In the genomic region with DNA sequence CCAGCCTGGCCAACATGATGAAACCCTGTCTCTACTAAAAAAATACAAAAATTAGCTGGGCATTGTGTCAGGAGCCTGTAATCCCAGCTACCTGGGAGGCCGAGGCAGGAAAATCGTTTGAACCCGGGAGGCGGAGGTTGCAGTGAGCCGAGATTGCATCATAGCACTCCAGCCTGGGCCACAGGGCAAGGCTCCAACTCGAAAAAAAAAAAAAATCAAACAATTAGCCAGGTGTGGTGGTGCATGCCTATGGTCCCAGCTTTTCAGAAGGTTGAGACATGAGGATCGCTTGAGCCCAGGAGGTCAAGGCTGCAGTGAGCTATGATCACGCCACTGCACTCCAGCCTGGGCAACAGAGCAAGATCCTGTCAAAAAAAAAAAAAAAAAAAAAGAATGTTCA, we compare ENCODE assay signal across 7 cellular contexts.
A peak's percentile ranks its signal among the peaks of the same experiment; 100 is the strongest.
DNase-seq lines count a peak whose midpoint lies in the region; ATAC-seq, FAIRE-seq and TF ChIP-seq lines count a peak whose summit lies in the region.
"Not testable (repeated sequence)": the region's sequence is repeated elsewhere in the genome, so short reads cannot be mapped to it uniquely, and the experiment has no call there.

No MANE protein-coding gene starts in this region.

- H3K9me1 ChIP-seq in K562 (ENCODE audit: control insufficient read depth, insufficient read depth, low read length): not testable (repeated sequence)

- TF ChIP-seq CTCF in K562 (IDR thresholded peaks at IDR 0.05 in 2 of 3, conservative IDR thresholded peaks at IDR 0.05 in 1 of 3; ENCODE audit: insufficient read depth in 2 of 3, low read depth in 1 of 3, low read length in 3 of 3); liver (IDR thresholded peaks at IDR 0.05; ENCODE audit: low read depth, low read length, missing input control); pancreas (IDR thresholded peaks at IDR 0.05): not testable (repeated sequence)

- TF ChIP-seq EP300 in K562 (IDR thresholded peaks at IDR 0.05; ENCODE audit: low read length): not testable (repeated sequence)

- H3K27ac ChIP-seq in K562 (ENCODE audit: extremely low read depth, low read depth, low read length); liver (ENCODE audit: low read depth in 1 of 2, low read length in 2 of 2): not testable (repeated sequence)
- H3K27ac ChIP-seq in pancreas: peak overlapping the region in 3 of 4 donors; percentile 3 to 45 (median 33)

- not testable (repeated sequence) for H2AFZ ChIP-seq in K562 (ENCODE audit: low read depth, low read length)

- in situ Hi-C loops in K562 (cut with MboI): loop anchor here (10.0 kb wide), 1 partner anchor 346 kb away; no protein-coding TSS in a partner anchor

- H3K27me3 ChIP-seq in K562 (ENCODE audit: control insufficient read depth in 2 of 2, insufficient read depth in 2 of 2, low read length in 2 of 2): peaks cover 2 to 17% of the 10 kb centered on the region in 2 experiments; a peak in 2 of 5 replicates
- H3K27me3 ChIP-seq in liver (ENCODE audit: control insufficient read depth in 4 of 4, insufficient read depth in 4 of 4, low read length in 3 of 4); pancreas: not testable (repeated sequence)

- TF ChIP-seq RAD21 in K562 (CRISPR knock-in tag; conservative IDR thresholded peaks at IDR 0.05 in 1 of 2, IDR thresholded peaks at IDR 0.05 in 1 of 2): not testable (repeated sequence)
- TF ChIP-seq RAD21 in liver (IDR thresholded peaks at IDR 0.05): peak in 1 of 2 donors; percentile 20

- not testable (repeated sequence) for H4K20me1 ChIP-seq in K562 (replicated peaks; ENCODE audit: control insufficient read depth, insufficient read depth, low read length)

- ATAC-seq in K562: not testable (repeated sequence)
- peak; percentile 45 for ATAC-seq in left colon
- peak; percentile 72 to 77 (median 73) for ATAC-seq in pancreas

- intact Hi-C loops in K562 (cut with micrococcal nuclease); left colon (cut with DNase I, micrococcal nuclease); pancreas (cut with DNase I): not testable (repeated sequence)

- not testable (repeated sequence) for TF ChIP-seq POLR2A in K562 (conservative IDR thresholded peaks at IDR 0.05)

- not testable (repeated sequence) for H3K9ac ChIP-seq in K562 (ENCODE audit: insufficient read depth in 1 of 2, low read depth in 2 of 2, low read length in 2 of 2); liver (ENCODE audit: low read depth in 1 of 2, low read length in 2 of 2)

- not testable (repeated sequence) for H3K36me3 ChIP-seq in K562 (ENCODE audit: control insufficient read depth, insufficient read depth, low read length); liver (ENCODE audit: control insufficient read depth in 4 of 4, insufficient read depth in 3 of 4, low read depth in 1 of 4, low read length in 3 of 4); pancreas

- not testable (repeated sequence) for FAIRE-seq in K562 (lab: Jason Lieb, UNC); pancreas (lab: Jason Lieb, UNC)

- POLR2A ChIA-PET in HEK293T (lab: Yijun Ruan, JAX); K562 (lab: Yijun Ruan, JAX): not testable (repeated sequence)

- H3K9me3 ChIP-seq in K562 (replicated peaks; ENCODE audit: control insufficient read depth, insufficient read depth, low read depth, low read length); liver (ENCODE audit: control insufficient read depth in 4 of 4, low read length in 3 of 4); pancreas: not testable (repeated sequence)

- 9% methylated on average over 7 of the region's 8 CpGs for WGBS in K562 (ENCODE audit: insufficient coverage, low coverage, missing lambda C conversion rate)
- WGBS in liver: 17% methylated on average over 8 of the region's 8 CpGs
- 9 to 10% methylated on average over 8 of the region's 8 CpGs for WGBS in pancreas, 2 donors

- H3K4me3 ChIP-seq in K562; liver (ENCODE audit: low read depth in 1 of 3, low read length in 3 of 3); pancreas: not testable (repeated sequence)

- not testable (repeated sequence) for DNase-seq in HEK293T (ENCODE audit: extremely low spot score); K562 (ENCODE audit: extremely low read depth in 1 of 4, low spot score in 3 of 4); left colon
- DNase-seq in NCI-H2029 (lab: John Stamatoyannopoulos, UW) (peak; percentile 26), NCI-H69 (lab: John Stamatoyannopoulos, UW) (peak; percentile 21), pancreas (peak in 1 of 6 donors; percentile 51)

- not testable (repeated sequence) for H3K79me2 ChIP-seq in K562 (ENCODE audit: control insufficient read depth, insufficient read depth, low read length)

- not testable (repeated sequence) for H3K4me1 ChIP-seq in K562 (replicated peaks in 1 of 2; ENCODE audit: control insufficient read depth in 2 of 2, insufficient read depth in 2 of 2, low read length in 2 of 2); pancreas
- peaks cover 0 to 10% (median 0%) of the 10 kb centered on the region in 4 donors for H3K4me1 ChIP-seq in liver (ENCODE audit: control insufficient read depth in 4 of 4, insufficient read depth in 4 of 4, low read length in 3 of 4)

- not testable (repeated sequence) for H3K4me2 ChIP-seq in K562 (ENCODE audit: insufficient read depth, low read length)

- CTCF ChIA-PET in HEK293T (lab: Yijun Ruan, JAX): not testable (repeated sequence)
- CTCF ChIA-PET in K562 (lab: Yijun Ruan, JAX; ENCODE audit: low intra/inter-chr PET ratio): interaction anchor here (0.7 kb wide), 2 partner anchors 146 to 176 kb away, joined by 3 read pairs; no protein-coding TSS in a partner anchor

- not testable (repeated sequence) for BruUV-seq in K562 (replicated peaks; lab: Mats Ljungman, UMichigan)

TF ChIP-seq in HEK293T, 16 proteins besides CTCF, POLR2A, EP300 and RAD21:
- TF ChIP-seq ZNF384 (IDR thresholded peaks at IDR 0.05): peak; percentile 72
TF ChIP-seq in HEK293T: peak in this region for 1; not testable (repeated sequence) for 15.

TF ChIP-seq in K562, 482 proteins besides CTCF, POLR2A, EP300 and RAD21:
- TF ChIP-seq RBM25 (IDR thresholded peaks at IDR 0.05; ENCODE audit: low read depth, low read length, severe bottlenecking): peak; percentile 34
- peak; percentile 65 for TF ChIP-seq CEBPB (tag; IDR thresholded peaks at IDR 0.05)
- peak; percentile 66 for TF ChIP-seq ATF3 (IDR thresholded peaks at IDR 0.05)
- not testable (repeated sequence) for TF ChIP-seq ATF3 (CRISPR knock-in tag; conservative IDR thresholded peaks at IDR 0.05)
- peak; percentile 58; the same call in 1 of the 2 replicates for TF ChIP-seq CEBPG (CRISPR knock-in tag; IDR thresholded peaks at IDR 0.05)
- TF ChIP-seq CEBPG (tag; conservative IDR thresholded peaks at IDR 0.05 in 1 of 2, IDR thresholded peaks at IDR 0.05 in 1 of 2): peak; percentile 57 to 62; a peak in 3 of 4 replicates
- peak; percentile 97 for TF ChIP-seq ZNF121 (CRISPR knock-in tag; conservative IDR thresholded peaks at IDR 0.05)
- 0 out of 2 replicates have a peak, but pooled peaks have one; percentile 12 for TF ChIP-seq ZNF384 (IDR thresholded peaks at IDR 0.05; ENCODE audit: low read depth, low read length)

TF ChIP-seq in liver, 16 proteins besides CTCF, POLR2A, EP300 and RAD21 (continues in another document):
- peak in 1 of 2 donors; percentile 53 for TF ChIP-seq JUND (IDR thresholded peaks at IDR 0.05)
- peak; percentile 41 for TF ChIP-seq NR2F2 (IDR thresholded peaks at IDR 0.05)
- peak; percentile 36 for TF ChIP-seq SP1 (IDR thresholded peaks at IDR 0.05)
- peak; percentile 83 for TF ChIP-seq ATF3 (IDR thresholded peaks at IDR 0.05)
- TF ChIP-seq, protein P1, sequence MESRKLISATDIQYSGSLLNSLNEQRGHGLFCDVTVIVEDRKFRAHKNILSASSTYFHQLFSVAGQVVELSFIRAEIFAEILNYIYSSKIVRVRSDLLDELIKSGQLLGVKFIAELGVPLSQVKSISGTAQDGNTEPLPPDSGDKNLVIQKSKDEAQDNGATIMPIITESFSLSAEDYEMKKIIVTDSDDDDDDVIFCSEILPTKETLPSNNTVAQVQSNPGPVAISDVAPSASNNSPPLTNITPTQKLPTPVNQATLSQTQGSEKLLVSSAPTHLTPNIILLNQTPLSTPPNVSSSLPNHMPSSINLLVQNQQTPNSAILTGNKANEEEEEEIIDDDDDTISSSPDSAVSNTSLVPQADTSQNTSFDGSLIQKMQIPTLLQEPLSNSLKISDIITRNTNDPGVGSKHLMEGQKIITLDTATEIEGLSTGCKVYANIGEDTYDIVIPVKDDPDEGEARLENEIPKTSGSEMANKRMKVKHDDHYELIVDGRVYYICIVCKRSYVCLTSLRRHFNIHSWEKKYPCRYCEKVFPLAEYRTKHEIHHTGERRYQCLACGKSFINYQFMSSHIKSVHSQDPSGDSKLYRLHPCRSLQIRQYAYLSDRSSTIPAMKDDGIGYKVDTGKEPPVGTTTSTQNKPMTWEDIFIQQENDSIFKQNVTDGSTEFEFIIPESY (IDR thresholded peaks at IDR 0.05): peak; percentile 44
